21 cellular contexts compared by ENCODE assay signal in genomic region chr15:89217686-89218376, GRCh38. TPM values are rescaled to one million over a fixed set of nuclear protein-coding genes. Genes with fewer than 3 reads are reported as not detected.
"Had no signal": no experiment of that assay in that cellular context is flagged by ENCODE, and none has a peak within 500 bp of the region (broad histone marks: within the 10 kb centered on the region; RNA-seq: fewer than 3 reads in every experiment).

No MANE protein-coding gene starts in this region.

- H3K27me3 ChIP-seq: SJCRH30 had no signal

- ATAC-seq: SK-N-SH treated with all-trans-retinoic acid at 6 μM for 48 hours had no signal

- H3K9ac ChIP-seq: KMS-11 had no signal

- H3K4me3 ChIP-seq: SJCRH30 had no signal

- H3K36me3 ChIP-seq: SJCRH30 had no signal

- H3K4me1 ChIP-seq: SJCRH30 had no signal

- DNase-seq: Kasumi-1, MM.1S, NCI-H1092 treated with DMSO at 0.1 percent for 48 hours, NCI-H1436, NCI-H1694, NCI-H187 treated with DMSO at 0.1 percent for 48 hours, NCI-H2029 treated with DMSO at 0.1 percent for 48 hours, NCI-H226, NCI-H446, NCI-H510A, NCI-H524 treated with DMSO at 0.1 percent for 48 hours, NCI-H69, NCI-H774, RPMI8226, SHP77 treated with DMSO at 0.1 percent for 48 hours, SJCRH30, T-helper 1 cell had no signal

- H3K27ac ChIP-seq: HL-60, KMS-11, SJCRH30 had no signal

- H3K4me2 ChIP-seq: KMS-11 had no signal

- H3K9me3 ChIP-seq: SJCRH30 had no signal

RNA-seq across cellular contexts. Expression of gene RLBP1, which starts 3.5 kb away (rescaled TPM):
- total RNA-seq: M059J, SJCRH30 had no signal
